In the genomic region with DNA sequence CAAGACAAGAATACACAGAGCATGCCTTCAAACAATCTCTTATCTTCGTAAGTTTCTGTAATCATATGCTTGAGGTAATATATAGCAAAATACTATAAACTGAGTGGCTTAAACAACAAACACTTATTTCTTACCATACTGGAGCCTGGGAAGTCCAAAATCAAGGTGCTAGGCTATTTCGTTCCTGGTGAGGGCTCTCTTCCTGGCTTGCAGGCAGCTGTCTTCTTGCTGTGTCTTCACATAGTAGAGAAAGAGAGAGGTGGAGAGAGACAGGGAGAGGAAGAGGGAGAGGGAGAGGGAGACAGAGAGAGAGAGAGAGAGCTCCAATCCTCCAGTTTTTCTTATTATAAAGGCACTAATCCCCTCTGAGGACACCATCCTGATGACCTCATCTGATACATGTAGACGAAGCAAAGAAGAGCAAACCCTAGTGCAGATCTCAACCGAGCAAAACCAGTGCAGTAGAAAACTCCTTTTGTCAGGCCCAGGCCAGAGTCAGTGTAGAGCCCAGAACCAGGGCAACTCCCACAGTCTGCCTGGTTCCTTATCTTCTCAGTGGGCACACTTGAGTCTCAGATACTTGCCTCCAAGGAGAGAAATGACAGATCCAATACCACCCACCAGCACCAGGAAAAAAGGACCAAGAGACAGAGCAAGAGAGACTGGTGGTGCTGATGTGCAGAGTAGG, we compare ENCODE assay signal across 1 cellular context.
TF ChIP-seq lines count a peak whose summit lies in the region.

No MANE protein-coding gene starts in this region.

TF ChIP-seq in HEK293T, 16 proteins besides CTCF, POLR2A, EP300 and RAD21:
- TF ChIP-seq LEF1 (IDR thresholded peaks at IDR 0.05; ENCODE audit: borderline replicate concordance) (no peak), TARDBP (IDR thresholded peaks at IDR 0.05) (no peak), L3MBTL2 (conservative IDR thresholded peaks at IDR 0.05) (no peak), SUZ12 (IDR thresholded peaks at IDR 0.05) (no peak), FOXA1 (IDR thresholded peaks at IDR 0.05) (no peak), FOXK2 (IDR thresholded peaks at IDR 0.05) (no peak), CTBP1 (IDR thresholded peaks at IDR 0.05; ENCODE audit: borderline replicate concordance) (no peak), BHLHE40 (IDR thresholded peaks at IDR 0.05; ENCODE audit: borderline replicate concordance) (no peak), ARNT (IDR thresholded peaks at IDR 0.05) (no peak), FOXM1 (IDR thresholded peaks at IDR 0.05; ENCODE audit: borderline replicate concordance) (no peak), ZNF384 (IDR thresholded peaks at IDR 0.05) (no peak), SP1 (IDR thresholded peaks at IDR 0.05) (no peak), ELF4 (IDR thresholded peaks at IDR 0.05) (no peak), NFRKB (IDR thresholded peaks at IDR 0.05) (no peak), HDGF (IDR thresholded peaks at IDR 0.05; ENCODE audit: borderline replicate concordance) (no peak)
- TF ChIP-seq, protein P1, sequence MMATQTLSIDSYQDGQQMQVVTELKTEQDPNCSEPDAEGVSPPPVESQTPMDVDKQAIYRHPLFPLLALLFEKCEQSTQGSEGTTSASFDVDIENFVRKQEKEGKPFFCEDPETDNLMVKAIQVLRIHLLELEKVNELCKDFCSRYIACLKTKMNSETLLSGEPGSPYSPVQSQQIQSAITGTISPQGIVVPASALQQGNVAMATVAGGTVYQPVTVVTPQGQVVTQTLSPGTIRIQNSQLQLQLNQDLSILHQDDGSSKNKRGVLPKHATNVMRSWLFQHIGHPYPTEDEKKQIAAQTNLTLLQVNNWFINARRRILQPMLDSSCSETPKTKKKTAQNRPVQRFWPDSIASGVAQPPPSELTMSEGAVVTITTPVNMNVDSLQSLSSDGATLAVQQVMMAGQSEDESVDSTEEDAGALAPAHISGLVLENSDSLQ (IDR thresholded peaks at IDR 0.05): no peak
